In genomic region chr10:11204355-11204879, GRCh38 we compare ENCODE assay signal across 14 cellular contexts.
A peak's percentile ranks its signal among the peaks of the same experiment; 100 is the strongest.
DNase-seq lines count a peak whose midpoint lies in the region; ATAC-seq lines count a peak whose summit lies in the region.
"Had no signal": no experiment of that assay in that cellular context is flagged by ENCODE, and none has a peak within 500 bp of the region (broad histone marks: within the 10 kb centered on the region; RNA-seq: fewer than 3 reads in every experiment).

No MANE protein-coding gene starts in this region.

- POLR2A ChIA-PET in activated naive CD8-positive, alpha-beta T cell treated with anti-CD3 and anti-CD28 coated beads, Interleukin-2, amount 10 ng/mL, durations not matched to agents 7 days and 5 days (lab: Charles Lee) = interaction anchor here (1.0 kb wide), 1 partner anchor 22 kb away, joined by 3 read pairs; no protein-coding TSS in a partner anchor

- H3K9me3 Mint-ChIP-seq in activated naive CD4-positive, alpha-beta T cell treated with anti-CD3 and anti-CD28 coated beads, Interleukin-2, amount 50 U/mL, for 24 hours = no peaks in the 10 kb centered on the region
- no peaks in the 10 kb centered on the region for H3K9me3 Mint-ChIP-seq in activated naive CD8-positive, alpha-beta T cell treated with anti-CD3 and anti-CD28 coated beads, Interleukin-2, amount 10 ng/mL, durations not matched to agents 7 days and 5 days
- peaks cover 0 to 4% of the 10 kb centered on the region in 2 donors for H3K9me3 Mint-ChIP-seq in stimulated activated naive B cell treated with anti-CD40 and anti-IgM and Interleukin-4, amounts not matched to agents 10 μg/mL and 1 μg/mL and 100 μg/mL, for 72 hours
- H3K9me3 Mint-ChIP-seq: T-helper 2 cell treated with Interferon-gamma antibody and Interleukin-4, amounts not matched to agents 5 μg/mL and 100 μg/mL, for 36 hours had no signal

- no peak for ATAC-seq in activated naive CD8-positive, alpha-beta T cell treated with anti-CD3 and anti-CD28 coated beads, Interleukin-2, amount 10 ng/mL, durations not matched to agents 7 days and 5 days (ENCODE audit: low read depth)
- no peak for ATAC-seq in stimulated activated naive B cell treated with anti-CD40 and anti-IgM and Interleukin-4, amounts not matched to agents 10 μg/mL and 1 μg/mL and 100 μg/mL, for 72 hours (replicated peaks)
- no peak for ATAC-seq in GM21381 (IDR thresholded peaks at IDR 0.05; ENCODE audit: unreplicated experiment)
- no peak for ATAC-seq in HG03108 (IDR thresholded peaks at IDR 0.05; ENCODE audit: unreplicated experiment)
- ATAC-seq: PC-3 had no signal

- H3K36me3 Mint-ChIP-seq in activated naive CD4-positive, alpha-beta T cell treated with anti-CD3 and anti-CD28 coated beads, Interleukin-2, amount 50 U/mL, for 24 hours = peaks cover 42% of the 10 kb centered on the region
- peaks cover 78% of the 10 kb centered on the region for H3K36me3 Mint-ChIP-seq in activated naive CD8-positive, alpha-beta T cell treated with anti-CD3 and anti-CD28 coated beads, Interleukin-2, amount 10 ng/mL, durations not matched to agents 7 days and 5 days
- peaks cover 86 to 94% of the 10 kb centered on the region in 2 donors for H3K36me3 Mint-ChIP-seq in stimulated activated naive B cell treated with anti-CD40 and anti-IgM and Interleukin-4, amounts not matched to agents 10 μg/mL and 1 μg/mL and 100 μg/mL, for 72 hours

- peaks cover 99% of the 10 kb centered on the region for H3K4me1 Mint-ChIP-seq in activated naive CD4-positive, alpha-beta T cell treated with anti-CD3 and anti-CD28 coated beads, Interleukin-2, amount 50 U/mL, for 24 hours
- peaks cover 88% of the 10 kb centered on the region for H3K4me1 Mint-ChIP-seq in activated naive CD8-positive, alpha-beta T cell treated with anti-CD3 and anti-CD28 coated beads, Interleukin-2, amount 10 ng/mL, durations not matched to agents 7 days and 5 days
- peaks cover 77 to 97% of the 10 kb centered on the region in 2 donors for H3K4me1 Mint-ChIP-seq in stimulated activated naive B cell treated with anti-CD40 and anti-IgM and Interleukin-4, amounts not matched to agents 10 μg/mL and 1 μg/mL and 100 μg/mL, for 72 hours

- H3K27me3 Mint-ChIP-seq in activated naive CD4-positive, alpha-beta T cell treated with anti-CD3 and anti-CD28 coated beads, Interleukin-2, amount 50 U/mL, for 24 hours = no peaks in the 10 kb centered on the region
- H3K27me3 Mint-ChIP-seq in activated naive CD8-positive, alpha-beta T cell treated with anti-CD3 and anti-CD28 coated beads, Interleukin-2, amount 10 ng/mL, durations not matched to agents 7 days and 5 days = no peaks in the 10 kb centered on the region
- no peaks in the 10 kb centered on the region for H3K27me3 Mint-ChIP-seq in stimulated activated naive B cell treated with anti-CD40 and anti-IgM and Interleukin-4, amounts not matched to agents 10 μg/mL and 1 μg/mL and 100 μg/mL, for 72 hours

- no peak for DNase-seq in activated naive CD4-positive, alpha-beta T cell treated with anti-CD3 and anti-CD28 coated beads, Interleukin-2, amount 50 U/mL, for 16 hours
- DNase-seq in activated naive CD8-positive, alpha-beta T cell treated with anti-CD3 and anti-CD28 coated beads, Interleukin-2, amount 10 ng/mL, durations not matched to agents 7 days and 5 days = no peak
- peak; percentile 68 for DNase-seq in kidney tubule cell (ENCODE audit: low spot score)
- DNase-seq in stimulated activated naive B cell treated with anti-CD40 and anti-IgM and Interleukin-4, amounts not matched to agents 10 μg/mL and 1 μg/mL and 100 μg/mL, for 72 hours = no peak
- no peak for DNase-seq in DMS79 (lab: John Stamatoyannopoulos, UW)
- DNase-seq: GOT3, hypothalamus, MV-4-11, NCI-H226, PC-3 had no signal

- no peak overlapping the region for H3K4me3 Mint-ChIP-seq in activated naive CD4-positive, alpha-beta T cell treated with anti-CD3 and anti-CD28 coated beads, Interleukin-2, amount 50 U/mL, for 24 hours
- peak overlapping the region; percentile 26 for H3K4me3 Mint-ChIP-seq in activated naive CD8-positive, alpha-beta T cell treated with anti-CD3 and anti-CD28 coated beads, Interleukin-2, amount 10 ng/mL, durations not matched to agents 7 days and 5 days
- peak overlapping the region in 1 of 2 donors; percentile 16 for H3K4me3 Mint-ChIP-seq in stimulated activated naive B cell treated with anti-CD40 and anti-IgM and Interleukin-4, amounts not matched to agents 10 μg/mL and 1 μg/mL and 100 μg/mL, for 72 hours
- H3K4me3 Mint-ChIP-seq: T-helper 2 cell treated with Interferon-gamma antibody and Interleukin-4, amounts not matched to agents 5 μg/mL and 100 μg/mL, for 36 hours had no signal

- H3K27ac Mint-ChIP-seq in activated naive CD4-positive, alpha-beta T cell treated with anti-CD3 and anti-CD28 coated beads, Interleukin-2, amount 50 U/mL, for 24 hours = peak overlapping the region; percentile 93
- peak overlapping the region; percentile 45 for H3K27ac Mint-ChIP-seq in activated naive CD8-positive, alpha-beta T cell treated with anti-CD3 and anti-CD28 coated beads, Interleukin-2, amount 10 ng/mL, durations not matched to agents 7 days and 5 days
- H3K27ac Mint-ChIP-seq in stimulated activated naive B cell treated with anti-CD40 and anti-IgM and Interleukin-4, amounts not matched to agents 10 μg/mL and 1 μg/mL and 100 μg/mL, for 72 hours = peak overlapping the region; percentile 62
- H3K27ac Mint-ChIP-seq: T-helper 2 cell treated with Interferon-gamma antibody and Interleukin-4, amounts not matched to agents 5 μg/mL and 100 μg/mL, for 36 hours had no signal
